ENCODE assay signal across 21 cellular contexts in genomic region chr7:157820796-157821195, GRCh38.
"Had no signal": no experiment of that assay in that cellular context is flagged by ENCODE, and none has a peak within 500 bp of the region (broad histone marks: within the 10 kb centered on the region; RNA-seq: fewer than 3 reads in every experiment).

No MANE protein-coding gene starts in this region.

- H3K27ac ChIP-seq: coronary artery, dorsolateral prefrontal cortex, esophagus muscularis mucosa, foreskin keratinocyte, gastroesophageal sphincter, heart left ventricle, hepatocyte, left lung had no signal

- H3K9me3 Mint-ChIP-seq: immature natural killer cell had no signal

- H3K4me3 Mint-ChIP-seq: immature natural killer cell, memory B cell had no signal

- H3K27ac Mint-ChIP-seq: immature natural killer cell, memory B cell had no signal

- H3K4me1 ChIP-seq: esophagus muscularis mucosa, foreskin keratinocyte, gastroesophageal sphincter, heart left ventricle, left lung had no signal

- H3K9me3 ChIP-seq: esophagus muscularis mucosa, gastroesophageal sphincter, heart left ventricle, left lung had no signal

- H3K27me3 ChIP-seq: foreskin keratinocyte, hepatocyte had no signal

- ATAC-seq: foreskin keratinocyte, gastroesophageal sphincter, left cardiac atrium, left lung, left ventricle myocardium superior had no signal

- H3K4me3 ChIP-seq: coronary artery, dorsolateral prefrontal cortex, esophagus muscularis mucosa, gastroesophageal sphincter, heart left ventricle, hepatocyte, left lung, lung had no signal

- H3K4me1 Mint-ChIP-seq: immature natural killer cell had no signal

- DNase-seq: dermis blood vessel endothelial cell; effector CD4-positive, alpha-beta T cell; effector memory CD4-positive, alpha-beta T cell; foreskin keratinocyte; hypothalamus; immature natural killer cell; islet precursor cell; left cardiac atrium; left ventricle myocardium superior; mammary epithelial cell; mesendoderm; midbrain had no signal

- H3K36me3 Mint-ChIP-seq: immature natural killer cell, memory B cell had no signal

- H3K36me3 ChIP-seq: esophagus muscularis mucosa, gastroesophageal sphincter, heart left ventricle, left lung had no signal
